ENCODE assay signal across 14 cellular contexts in genomic region chr15:42832577-42832976, GRCh38.
DNase-seq lines count a peak whose midpoint lies in the region; ATAC-seq and FAIRE-seq lines count a peak whose summit lies in the region.
"Had no signal": no experiment of that assay in that cellular context is flagged by ENCODE, and none has a peak within 500 bp of the region (broad histone marks: within the 10 kb centered on the region; RNA-seq: fewer than 3 reads in every experiment).

No MANE protein-coding gene starts in this region.

- no peaks in the 10 kb centered on the region for H3K4me1 Mint-ChIP-seq in T-helper 2 cell treated with Interferon-gamma antibody and Interleukin-4, amounts not matched to agents 5 μg/mL and 100 μg/mL, for 36 hours (ENCODE audit: low read depth)
- H3K4me1 Mint-ChIP-seq: stimulated activated naive B cell treated with anti-CD40 and anti-IgM and Interleukin-4, amounts not matched to agents 10 μg/mL and 1 μg/mL and 100 μg/mL, for 72 hours had no signal

- no peaks in the 10 kb centered on the region for H3K27me3 Mint-ChIP-seq in T-helper 2 cell treated with Interferon-gamma antibody and Interleukin-4, amounts not matched to agents 5 μg/mL and 100 μg/mL, for 36 hours (ENCODE audit: low read depth)
- H3K27me3 Mint-ChIP-seq: stimulated activated naive B cell treated with anti-CD40 and anti-IgM and Interleukin-4, amounts not matched to agents 10 μg/mL and 1 μg/mL and 100 μg/mL, for 72 hours had no signal

- no peak for FAIRE-seq in urothelium cell line (lab: Jason Lieb, UNC)

- H3K9me3 Mint-ChIP-seq in T-helper 2 cell treated with Interferon-gamma antibody and Interleukin-4, amounts not matched to agents 5 μg/mL and 100 μg/mL, for 36 hours: no peaks in the 10 kb centered on the region
- H3K9me3 Mint-ChIP-seq: activated T-cell treated with anti-CD3 and anti-CD28 coated beads, Interleukin-2, amount 50 U/mL, for 72 hours; stimulated activated naive B cell treated with anti-CD40 and anti-IgM and Interleukin-4, amounts not matched to agents 10 μg/mL and 1 μg/mL and 100 μg/mL, for 72 hours had no signal

- H3K36me3 Mint-ChIP-seq in T-helper 2 cell treated with Interferon-gamma antibody and Interleukin-4, amounts not matched to agents 5 μg/mL and 100 μg/mL, for 36 hours (ENCODE audit: low read depth): no peaks in the 10 kb centered on the region

- no peak for ATAC-seq in HG02840 (IDR thresholded peaks at IDR 0.05; ENCODE audit: low FRiP score, unreplicated experiment)
- ATAC-seq: activated T-cell treated with anti-CD3 and anti-CD28 coated beads, Interleukin-2, amount 50 U/mL, for 72 hours; left ventricle myocardium superior; stimulated activated naive B cell treated with anti-CD40 and anti-IgM and Interleukin-4, amounts not matched to agents 10 μg/mL and 1 μg/mL and 100 μg/mL, for 72 hours had no signal

- H3K4me3 Mint-ChIP-seq in T-helper 2 cell treated with Interferon-gamma antibody and Interleukin-4, amounts not matched to agents 5 μg/mL and 100 μg/mL, for 36 hours: no peak overlapping the region
- H3K4me3 Mint-ChIP-seq: activated T-cell treated with anti-CD3 and anti-CD28 coated beads, Interleukin-2, amount 50 U/mL, for 72 hours; stimulated activated naive B cell treated with anti-CD40 and anti-IgM and Interleukin-4, amounts not matched to agents 10 μg/mL and 1 μg/mL and 100 μg/mL, for 72 hours had no signal

- DNase-seq in H4 (ENCODE audit: low spot score): peak; percentile 9
- DNase-seq in SW480 (ENCODE audit: low spot score): peak; percentile 28
- DNase-seq in fibroblast of the conjunctiva (ENCODE audit: low read depth): peak; percentile 55
- peak; percentile 33 for DNase-seq in urothelium cell line (ENCODE audit: low spot score)
- DNase-seq in activated effector memory CD4-positive, alpha-beta T cell treated with Interleukin-2 at 50 U/mL for 16 hours: no peak
- DNase-seq in T-helper 2 cell treated with Interferon-gamma antibody and Interleukin-4, amounts not matched to agents 5 μg/mL and 100 μg/mL, for 36 hours (ENCODE audit: low spot score): no peak
- DNase-seq: activated CD4-positive, CD25-positive, alpha-beta regulatory T cell; activated T-cell treated with anti-CD3 and anti-CD28 coated beads, Interleukin-2, amount 50 U/mL, for 72 hours; left ventricle myocardium superior; NCI-H1092 treated with DMSO at 0.1 percent for 48 hours; NCI-H524; SHP77 treated with DMSO at 0.1 percent for 48 hours; stimulated activated naive B cell treated with anti-CD40 and anti-IgM and Interleukin-4, amounts not matched to agents 10 μg/mL and 1 μg/mL and 100 μg/mL, for 72 hours had no signal

- no peak overlapping the region for H3K27ac Mint-ChIP-seq in T-helper 2 cell treated with Interferon-gamma antibody and Interleukin-4, amounts not matched to agents 5 μg/mL and 100 μg/mL, for 36 hours
- H3K27ac Mint-ChIP-seq: activated T-cell treated with anti-CD3 and anti-CD28 coated beads, Interleukin-2, amount 50 U/mL, for 72 hours; stimulated activated naive B cell treated with anti-CD40 and anti-IgM and Interleukin-4, amounts not matched to agents 10 μg/mL and 1 μg/mL and 100 μg/mL, for 72 hours had no signal

Comparison
In these comparisons a context has a peak if more than half of its experiments do, and no peak if none do; other contexts are left out.
1. DNase-seq: peak in H4 (single experiment), SW480 (single experiment), fibroblast of the conjunctiva (single experiment) and urothelium cell line (single experiment); none in activated effector memory CD4-positive, alpha-beta T cell treated with Interleukin-2 at 50 U/mL for 16 hours (single experiment) and T-helper 2 cell treated with Interferon-gamma antibody and Interleukin-4, amounts not matched to agents 5 μg/mL and 100 μg/mL, for 36 hours (single experiment).